ENCODE assay signal across 24 cellular contexts in the genomic region with DNA sequence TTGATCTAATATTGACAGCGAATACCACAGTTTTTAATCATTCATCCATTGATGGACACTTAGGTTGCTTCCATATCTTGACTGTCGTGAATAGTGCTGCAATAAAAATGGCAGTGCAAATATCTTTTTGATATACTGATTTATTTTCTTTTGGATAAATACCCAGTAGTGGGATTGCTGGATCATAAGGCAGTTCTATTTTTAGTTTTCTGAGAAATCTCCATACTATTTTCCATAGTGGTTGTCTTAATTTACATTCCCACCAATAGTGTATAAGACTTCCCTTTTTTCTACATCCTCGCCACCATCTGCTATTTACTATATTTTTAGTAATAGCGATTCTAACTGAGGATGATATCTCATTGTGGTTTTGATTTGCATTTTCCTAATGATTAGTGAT.
"Had no signal": no experiment of that assay in that cellular context is flagged by ENCODE, and none has a peak within 500 bp of the region (broad histone marks: within the 10 kb centered on the region; RNA-seq: fewer than 3 reads in every experiment).

No MANE protein-coding gene starts in this region.

- H2AFZ ChIP-seq: hepatocyte had no signal

- H3K36me3 ChIP-seq: colonic mucosa, gastrocnemius medialis, heart left ventricle had no signal

- H3K9me3 ChIP-seq: colonic mucosa, esophagus squamous epithelium, gastrocnemius medialis had no signal

- ATAC-seq: effector memory CD8-positive, alpha-beta T cell; esophagus mucosa; gastrocnemius medialis; gastroesophageal sphincter; heart left ventricle; heart right ventricle had no signal

- H3K27ac ChIP-seq: colonic mucosa, coronary artery, dorsolateral prefrontal cortex, epithelial cell of prostate, esophagus muscularis mucosa, esophagus squamous epithelium, gastrocnemius medialis, gastroesophageal sphincter, heart left ventricle, heart right ventricle, hepatocyte had no signal

- H3K4me2 ChIP-seq: hepatocyte had no signal

- H3K4me1 ChIP-seq: colonic mucosa, esophagus muscularis mucosa, esophagus squamous epithelium, gastrocnemius medialis, gastroesophageal sphincter, heart left ventricle, heart right ventricle had no signal

- H3K27me3 ChIP-seq: colonic mucosa, esophagus muscularis mucosa, esophagus squamous epithelium, gastrocnemius medialis, gastroesophageal sphincter, heart left ventricle, hepatocyte had no signal

- H3K4me3 ChIP-seq: colonic mucosa, coronary artery, dorsolateral prefrontal cortex, esophagus muscularis mucosa, esophagus squamous epithelium, gastrocnemius medialis, gastroesophageal sphincter, heart left ventricle, heart right ventricle, hepatocyte had no signal

- DNase-seq: colonic mucosa; cortex of kidney; dermis blood vessel endothelial cell; dorsolateral prefrontal cortex; effector CD4-positive, alpha-beta T cell; effector CD8-positive, alpha-beta T cell; effector memory CD4-positive, alpha-beta T cell; effector memory CD8-positive, alpha-beta T cell; endodermal cell; erythroblast; esophagus squamous epithelium; foreskin fibroblast; foreskin melanocyte; gastrocnemius medialis; glutamatergic neuron; head of caudate nucleus; heart left ventricle; heart right ventricle had no signal
